In genomic region chr14:39382463-39382862, GRCh38 we compare ENCODE assay signal across 20 cellular contexts. TPM values are rescaled to one million over a fixed set of nuclear protein-coding genes. Genes with fewer than 3 reads are reported as not detected.
DNase-seq lines count a peak whose midpoint lies in the region; ATAC-seq, FAIRE-seq and TF ChIP-seq lines count a peak whose summit lies in the region.
"Had no signal": no experiment of that assay in that cellular context is flagged by ENCODE, and none has a peak within 500 bp of the region (broad histone marks: within the 10 kb centered on the region; RNA-seq: fewer than 3 reads in every experiment).

No MANE protein-coding gene starts in this region.

- 0 out of 2 replicates have a peak overlapping the region, but pooled peaks have one; percentile 3 for H3K27ac Mint-ChIP-seq in GM23338
- peak overlapping the region; percentile 92 for H3K27ac Mint-ChIP-seq in nephron progenitor cell
- H3K27ac Mint-ChIP-seq: H9 had no signal

- no peaks in the 10 kb centered on the region for H3K79me2 ChIP-seq in GM23338 (replicated peaks; ENCODE audit: insufficient read depth)

- H4K20me1 ChIP-seq in GM23338 (replicated peaks; ENCODE audit: insufficient read depth) = no peaks in the 10 kb centered on the region

- no peak overlapping the region for H3K4me3 ChIP-seq in GM23338
- H3K4me3 ChIP-seq: A549, GM23248 had no signal

- H3K4me1 ChIP-seq in GM23338 (ENCODE audit: insufficient read depth) = no peaks in the 10 kb centered on the region

- no peak overlapping the region for H3K4me2 ChIP-seq in GM23338
- H3K4me2 ChIP-seq: A549 had no signal

- H3K27me3 Mint-ChIP-seq in GM23338 (ENCODE audit: insufficient read depth, low read depth, poor library complexity) = peaks cover 2% of the 10 kb centered on the region
- H3K27me3 Mint-ChIP-seq in nephron progenitor cell (ENCODE audit: low read depth, poor library complexity) = peaks cover 3% of the 10 kb centered on the region
- H3K27me3 Mint-ChIP-seq: CD4-positive, alpha-beta memory T cell had no signal

- DNase-seq in GM23338 (ENCODE audit: low spot score) = no peak
- DNase-seq in NCI-H2227 treated with DMSO at 0.1 percent for 48 hours (lab: John Stamatoyannopoulos, UW) = peak; percentile 41
- DNase-seq in frontal cortex (ENCODE audit: low spot score in 2 of 2) = no peak
- DNase-seq in nephron progenitor cell = no peak
- DNase-seq in epidermal melanocyte (ENCODE audit: insufficient read length, low spot score) = no peak
- no peak for DNase-seq in medulla oblongata (ENCODE audit: extremely low spot score)
- DNase-seq: 8988T, C1 segment of cervical spinal cord, Calu3, COR-L47, DMS53, DMS79 treated with DMSO at 0.1 percent for 48 hours, GF-D8, GM23248, H9 had no signal

- no peaks in the 10 kb centered on the region for H3K36me3 Mint-ChIP-seq in GM23338 (ENCODE audit: low read depth)
- H3K36me3 Mint-ChIP-seq in nephron progenitor cell (ENCODE audit: low read depth) = peaks cover 14% of the 10 kb centered on the region

- H3K9me3 Mint-ChIP-seq in GM23338 (no peaks in the 10 kb centered on the region), nephron progenitor cell (no peaks in the 10 kb centered on the region)
- H3K9me3 Mint-ChIP-seq: CD4-positive, alpha-beta memory T cell; H9 had no signal

- no peaks in the 10 kb centered on the region for H3K27me3 ChIP-seq in GM23338 (ENCODE audit: insufficient read depth)

- no peak overlapping the region; the same call in 1 of the 2 replicates for H2AFZ ChIP-seq in GM23338
- H2AFZ ChIP-seq: GM23248 had no signal

- TF ChIP-seq CTCF in GM23338 (conservative IDR thresholded peaks at IDR 0.05; ENCODE audit: low read depth in 2 of 2) = no peak
- no peak for TF ChIP-seq CTCF in nephron progenitor cell (IDR thresholded peaks at IDR 0.05)

- H3F3A ChIP-seq in GM23338 (replicated peaks; ENCODE audit: low read depth) = no peaks in the 10 kb centered on the region

- ATAC-seq in GM23338 (no peak), GM21360 (IDR thresholded peaks at IDR 0.05; ENCODE audit: unreplicated experiment) (no peak)
- ATAC-seq: A549, HCT116 had no signal

- H3K4me3 Mint-ChIP-seq in GM23338 (no peak overlapping the region), nephron progenitor cell (no peak overlapping the region)
- H3K4me3 Mint-ChIP-seq: H9 had no signal

- peaks cover 4% of the 10 kb centered on the region for H3K4me1 Mint-ChIP-seq in GM23338
- peaks cover 38% of the 10 kb centered on the region for H3K4me1 Mint-ChIP-seq in nephron progenitor cell

- peak; percentile 33 for FAIRE-seq in frontal cortex (lab: Jason Lieb, UNC)
- FAIRE-seq: A549, GM19239 had no signal

- no peak overlapping the region for H3K27ac ChIP-seq in GM23338 (ENCODE audit: low read depth)
- H3K27ac ChIP-seq: A549, GM23248 had no signal

- H3K9me2 ChIP-seq in GM23338 (ENCODE audit: insufficient read depth) = no peaks in the 10 kb centered on the region

- H3K36me3 ChIP-seq in GM23338 (ENCODE audit: insufficient read depth) = no peaks in the 10 kb centered on the region

TF ChIP-seq in GM23338, 12 proteins besides CTCF, POLR2A, EP300 and RAD21 (continues in another document):
- TF ChIP-seq NANOG (IDR thresholded peaks at IDR 0.05; ENCODE audit: borderline replicate concordance) (no peak), CREB1 (CRISPR knock-in tag; IDR thresholded peaks at IDR 0.05; ENCODE audit: low read depth) (no peak), ZNF462 (CRISPR knock-in tag; IDR thresholded peaks at IDR 0.05) (no peak), EZH2phosphoT487 (IDR thresholded peaks at IDR 0.05; ENCODE audit: unreplicated experiment) (no peak)
- TF ChIP-seq, protein P1, sequence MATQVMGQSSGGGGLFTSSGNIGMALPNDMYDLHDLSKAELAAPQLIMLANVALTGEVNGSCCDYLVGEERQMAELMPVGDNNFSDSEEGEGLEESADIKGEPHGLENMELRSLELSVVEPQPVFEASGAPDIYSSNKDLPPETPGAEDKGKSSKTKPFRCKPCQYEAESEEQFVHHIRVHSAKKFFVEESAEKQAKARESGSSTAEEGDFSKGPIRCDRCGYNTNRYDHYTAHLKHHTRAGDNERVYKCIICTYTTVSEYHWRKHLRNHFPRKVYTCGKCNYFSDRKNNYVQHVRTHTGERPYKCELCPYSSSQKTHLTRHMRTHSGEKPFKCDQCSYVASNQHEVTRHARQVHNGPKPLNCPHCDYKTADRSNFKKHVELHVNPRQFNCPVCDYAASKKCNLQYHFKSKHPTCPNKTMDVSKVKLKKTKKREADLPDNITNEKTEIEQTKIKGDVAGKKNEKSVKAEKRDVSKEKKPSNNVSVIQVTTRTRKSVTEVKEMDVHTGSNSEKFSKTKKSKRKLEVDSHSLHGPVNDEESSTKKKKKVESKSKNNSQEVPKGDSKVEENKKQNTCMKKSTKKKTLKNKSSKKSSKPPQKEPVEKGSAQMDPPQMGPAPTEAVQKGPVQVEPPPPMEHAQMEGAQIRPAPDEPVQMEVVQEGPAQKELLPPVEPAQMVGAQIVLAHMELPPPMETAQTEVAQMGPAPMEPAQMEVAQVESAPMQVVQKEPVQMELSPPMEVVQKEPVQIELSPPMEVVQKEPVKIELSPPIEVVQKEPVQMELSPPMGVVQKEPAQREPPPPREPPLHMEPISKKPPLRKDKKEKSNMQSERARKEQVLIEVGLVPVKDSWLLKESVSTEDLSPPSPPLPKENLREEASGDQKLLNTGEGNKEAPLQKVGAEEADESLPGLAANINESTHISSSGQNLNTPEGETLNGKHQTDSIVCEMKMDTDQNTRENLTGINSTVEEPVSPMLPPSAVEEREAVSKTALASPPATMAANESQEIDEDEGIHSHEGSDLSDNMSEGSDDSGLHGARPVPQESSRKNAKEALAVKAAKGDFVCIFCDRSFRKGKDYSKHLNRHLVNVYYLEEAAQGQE (IDR thresholded peaks at IDR 0.05; ENCODE audit: unreplicated experiment) = no peak

RNA-seq across cellular contexts. Expression of gene FBXO33, which starts 49.8 kb away (rescaled TPM):
- total RNA-seq in GM23338 (2014; rRNA removed; shearing (Covaris generic)) = 13.1 and 13.4 TPM in 2 replicates
- polyA plus RNA-seq in GM23338 (2016; fragmentation: Nextera tagmentation; extraction: Ambion mirVana) = 6.7 and 7.0 TPM in 2 replicates
- 24.5 TPM for total RNA-seq in frontal cortex
